In the genomic region with DNA sequence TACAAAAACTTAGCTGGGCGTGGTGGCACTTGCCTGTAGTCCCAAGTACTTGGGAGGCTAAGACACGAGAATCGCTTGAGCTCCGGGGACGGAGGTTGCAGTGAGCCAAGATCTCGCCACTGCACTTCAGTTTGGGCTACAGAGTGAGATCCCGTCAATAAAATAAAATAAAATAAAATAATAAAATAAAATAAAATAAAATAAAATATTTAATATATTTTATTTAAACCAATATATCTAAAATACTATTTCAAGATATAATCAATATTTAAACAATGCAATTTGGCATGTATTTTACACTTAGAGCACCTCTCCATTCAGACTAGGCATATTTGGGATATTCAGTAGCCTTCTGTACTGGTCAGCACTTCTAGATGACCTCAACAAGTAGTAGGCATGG, we compare ENCODE assay signal across 8 cellular contexts.
"Had no signal": no experiment of that assay in that cellular context is flagged by ENCODE, and none has a peak within 500 bp of the region (broad histone marks: within the 10 kb centered on the region; RNA-seq: fewer than 3 reads in every experiment).

No MANE protein-coding gene starts in this region.

- H3K27ac ChIP-seq: GM23248 had no signal

- H3K4me3 ChIP-seq: GM23248, HAP-1 had no signal

- H2AFZ ChIP-seq: GM23248 had no signal

- H3K36me3 ChIP-seq: HAP-1 had no signal

- H3K4me3 Mint-ChIP-seq: H9, HFFc6 had no signal

- H3K9me3 ChIP-seq: HAP-1 had no signal

- H3K9ac ChIP-seq: GM23248 had no signal

- ATAC-seq: HCT116 had no signal

- H3K4me1 ChIP-seq: HAP-1 had no signal

- H3K9me3 Mint-ChIP-seq: H9 had no signal

- H3K27ac Mint-ChIP-seq: H9, HFFc6 had no signal

- DNase-seq: GM23248, GOT3, H7, H9, HCEC 1CT, HFFc6 had no signal
